In the genomic region with DNA sequence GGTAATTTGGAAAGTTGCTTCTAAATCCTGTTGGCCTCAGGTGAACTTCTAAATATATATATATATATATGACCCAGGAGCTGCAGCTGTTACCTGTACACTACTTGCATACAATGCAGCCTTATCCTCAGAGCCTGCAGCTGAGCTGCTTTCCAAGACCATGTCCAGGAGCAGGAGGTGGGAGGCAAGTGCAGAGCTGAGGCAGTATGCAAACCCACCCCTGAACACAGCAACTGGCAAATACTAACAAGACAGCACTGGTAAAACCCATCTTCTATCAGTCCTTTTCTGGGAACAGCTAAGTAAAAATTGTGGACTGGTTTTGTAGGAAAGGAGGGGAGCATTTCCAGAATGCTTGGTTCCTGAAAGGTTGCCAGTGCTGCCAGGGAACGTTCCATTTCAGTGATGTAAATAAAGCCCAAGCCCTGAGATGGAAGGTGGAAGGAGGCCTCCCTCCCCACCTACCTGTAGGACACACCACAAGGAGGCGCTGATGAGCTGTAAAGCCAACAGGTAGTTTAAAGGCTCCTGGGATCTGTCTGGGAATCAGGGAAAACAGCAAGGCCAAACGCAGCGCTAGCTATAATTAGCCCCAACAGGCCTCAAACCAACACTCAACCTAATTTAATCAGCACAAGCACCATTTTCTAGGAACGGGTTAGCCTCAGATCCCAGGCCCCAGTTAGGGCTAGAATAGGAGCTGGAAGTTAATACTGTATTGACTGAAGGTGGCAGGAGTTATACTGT, we compare ENCODE assay signal across 1 cellular context.
TF ChIP-seq lines count a peak whose summit lies in the region.

No MANE protein-coding gene starts in this region.

TF ChIP-seq in HEK293, 187 proteins besides CTCF, POLR2A, EP300 and RAD21 (continued from another document and continues in another):
- TF ChIP-seq GFI1B (tag by site-specific recombination; IDR thresholded peaks at IDR 0.05): no peak
- TF ChIP-seq ZBTB8A (tag by site-specific recombination; IDR thresholded peaks at IDR 0.05): peak; percentile 34; the same call in 1 of the 2 replicates
- TF ChIP-seq ZNF394 (tag by site-specific recombination; IDR thresholded peaks at IDR 0.05; ENCODE audit: borderline replicate concordance): peak; percentile 28; the same call in 1 of the 2 replicates
- TF ChIP-seq ZNF426 (tag by site-specific recombination; IDR thresholded peaks at IDR 0.05): no peak
- TF ChIP-seq, protein P1, sequence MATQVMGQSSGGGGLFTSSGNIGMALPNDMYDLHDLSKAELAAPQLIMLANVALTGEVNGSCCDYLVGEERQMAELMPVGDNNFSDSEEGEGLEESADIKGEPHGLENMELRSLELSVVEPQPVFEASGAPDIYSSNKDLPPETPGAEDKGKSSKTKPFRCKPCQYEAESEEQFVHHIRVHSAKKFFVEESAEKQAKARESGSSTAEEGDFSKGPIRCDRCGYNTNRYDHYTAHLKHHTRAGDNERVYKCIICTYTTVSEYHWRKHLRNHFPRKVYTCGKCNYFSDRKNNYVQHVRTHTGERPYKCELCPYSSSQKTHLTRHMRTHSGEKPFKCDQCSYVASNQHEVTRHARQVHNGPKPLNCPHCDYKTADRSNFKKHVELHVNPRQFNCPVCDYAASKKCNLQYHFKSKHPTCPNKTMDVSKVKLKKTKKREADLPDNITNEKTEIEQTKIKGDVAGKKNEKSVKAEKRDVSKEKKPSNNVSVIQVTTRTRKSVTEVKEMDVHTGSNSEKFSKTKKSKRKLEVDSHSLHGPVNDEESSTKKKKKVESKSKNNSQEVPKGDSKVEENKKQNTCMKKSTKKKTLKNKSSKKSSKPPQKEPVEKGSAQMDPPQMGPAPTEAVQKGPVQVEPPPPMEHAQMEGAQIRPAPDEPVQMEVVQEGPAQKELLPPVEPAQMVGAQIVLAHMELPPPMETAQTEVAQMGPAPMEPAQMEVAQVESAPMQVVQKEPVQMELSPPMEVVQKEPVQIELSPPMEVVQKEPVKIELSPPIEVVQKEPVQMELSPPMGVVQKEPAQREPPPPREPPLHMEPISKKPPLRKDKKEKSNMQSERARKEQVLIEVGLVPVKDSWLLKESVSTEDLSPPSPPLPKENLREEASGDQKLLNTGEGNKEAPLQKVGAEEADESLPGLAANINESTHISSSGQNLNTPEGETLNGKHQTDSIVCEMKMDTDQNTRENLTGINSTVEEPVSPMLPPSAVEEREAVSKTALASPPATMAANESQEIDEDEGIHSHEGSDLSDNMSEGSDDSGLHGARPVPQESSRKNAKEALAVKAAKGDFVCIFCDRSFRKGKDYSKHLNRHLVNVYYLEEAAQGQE (tag by site-specific recombination; IDR thresholded peaks at IDR 0.05): no peak; the same call in 1 of the 2 replicates
- peak; percentile 66 for TF ChIP-seq ZNF561 (tag by site-specific recombination; IDR thresholded peaks at IDR 0.05; ENCODE audit: borderline replicate concordance)
- TF ChIP-seq, protein P2, sequence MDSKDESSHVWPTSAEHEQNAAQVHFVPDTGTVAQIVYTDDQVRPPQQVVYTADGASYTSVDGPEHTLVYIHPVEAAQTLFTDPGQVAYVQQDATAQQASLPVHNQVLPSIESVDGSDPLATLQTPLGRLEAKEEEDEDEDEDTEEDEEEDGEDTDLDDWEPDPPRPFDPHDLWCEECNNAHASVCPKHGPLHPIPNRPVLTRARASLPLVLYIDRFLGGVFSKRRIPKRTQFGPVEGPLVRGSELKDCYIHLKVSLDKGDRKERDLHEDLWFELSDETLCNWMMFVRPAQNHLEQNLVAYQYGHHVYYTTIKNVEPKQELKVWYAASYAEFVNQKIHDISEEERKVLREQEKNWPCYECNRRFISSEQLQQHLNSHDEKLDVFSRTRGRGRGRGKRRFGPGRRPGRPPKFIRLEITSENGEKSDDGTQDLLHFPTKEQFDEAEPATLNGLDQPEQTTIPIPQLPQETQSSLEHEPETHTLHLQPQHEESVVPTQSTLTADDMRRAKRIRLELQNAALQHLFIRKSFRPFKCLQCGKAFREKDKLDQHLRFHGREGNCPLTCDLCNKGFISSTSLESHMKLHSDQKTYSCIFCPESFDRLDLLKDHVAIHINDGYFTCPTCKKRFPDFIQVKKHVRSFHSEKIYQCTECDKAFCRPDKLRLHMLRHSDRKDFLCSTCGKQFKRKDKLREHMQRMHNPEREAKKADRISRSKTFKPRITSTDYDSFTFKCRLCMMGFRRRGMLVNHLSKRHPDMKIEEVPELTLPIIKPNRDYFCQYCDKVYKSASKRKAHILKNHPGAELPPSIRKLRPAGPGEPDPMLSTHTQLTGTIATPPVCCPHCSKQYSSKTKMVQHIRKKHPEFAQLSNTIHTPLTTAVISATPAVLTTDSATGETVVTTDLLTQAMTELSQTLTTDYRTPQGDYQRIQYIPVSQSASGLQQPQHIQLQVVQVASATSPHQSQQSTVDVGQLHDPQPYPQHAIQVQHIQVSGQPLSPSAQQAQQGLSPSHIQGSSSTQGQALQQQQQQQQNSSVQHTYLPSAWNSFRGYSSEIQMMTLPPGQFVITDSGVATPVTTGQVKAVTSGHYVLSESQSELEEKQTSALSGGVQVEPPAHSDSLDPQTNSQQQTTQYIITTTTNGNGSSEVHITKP (tag by site-specific recombination; IDR thresholded peaks at IDR 0.05): peak; percentile 83
- no peak for TF ChIP-seq MEIS1 (CRISPR knock-in tag; IDR thresholded peaks at IDR 0.05; ENCODE audit: borderline replicate concordance)
- TF ChIP-seq ZNF114 (tag by site-specific recombination; IDR thresholded peaks at IDR 0.05): no peak
- no peak for TF ChIP-seq ZNF174 (tag by site-specific recombination; IDR thresholded peaks at IDR 0.05)
- no peak for TF ChIP-seq ZNF555 (tag by site-specific recombination; conservative IDR thresholded peaks at IDR 0.05)
- 0 out of 2 replicates have a peak, but pooled peaks have one; percentile 53 for TF ChIP-seq ZXDB (tag by site-specific recombination; IDR thresholded peaks at IDR 0.05)
- peak; percentile 56; the same call in 1 of the 2 replicates for TF ChIP-seq ZFP37 (tag by site-specific recombination; IDR thresholded peaks at IDR 0.05)
- no peak for TF ChIP-seq ZNF155 (tag by site-specific recombination; IDR thresholded peaks at IDR 0.05)
- TF ChIP-seq ZNF2 (tag by site-specific recombination; IDR thresholded peaks at IDR 0.05): peak; percentile 76; the same call in 1 of the 2 replicates
- no peak for TF ChIP-seq ZIC2 (tag by site-specific recombination; IDR thresholded peaks at IDR 0.05)
- TF ChIP-seq, protein P3, sequence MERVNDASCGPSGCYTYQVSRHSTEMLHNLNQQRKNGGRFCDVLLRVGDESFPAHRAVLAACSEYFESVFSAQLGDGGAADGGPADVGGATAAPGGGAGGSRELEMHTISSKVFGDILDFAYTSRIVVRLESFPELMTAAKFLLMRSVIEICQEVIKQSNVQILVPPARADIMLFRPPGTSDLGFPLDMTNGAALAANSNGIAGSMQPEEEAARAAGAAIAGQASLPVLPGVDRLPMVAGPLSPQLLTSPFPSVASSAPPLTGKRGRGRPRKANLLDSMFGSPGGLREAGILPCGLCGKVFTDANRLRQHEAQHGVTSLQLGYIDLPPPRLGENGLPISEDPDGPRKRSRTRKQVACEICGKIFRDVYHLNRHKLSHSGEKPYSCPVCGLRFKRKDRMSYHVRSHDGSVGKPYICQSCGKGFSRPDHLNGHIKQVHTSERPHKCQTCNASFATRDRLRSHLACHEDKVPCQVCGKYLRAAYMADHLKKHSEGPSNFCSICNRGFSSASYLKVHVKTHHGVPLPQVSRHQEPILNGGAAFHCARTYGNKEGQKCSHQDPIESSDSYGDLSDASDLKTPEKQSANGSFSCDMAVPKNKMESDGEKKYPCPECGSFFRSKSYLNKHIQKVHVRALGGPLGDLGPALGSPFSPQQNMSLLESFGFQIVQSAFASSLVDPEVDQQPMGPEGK (tag by site-specific recombination; IDR thresholded peaks at IDR 0.05): 0 out of 2 replicates have a peak, but pooled peaks have one; percentile 38
- no peak for TF ChIP-seq ZNF10 (tag by site-specific recombination; IDR thresholded peaks at IDR 0.05)
- TF ChIP-seq BCL11B (tag by site-specific recombination; IDR thresholded peaks at IDR 0.05; ENCODE audit: low read depth): no peak
- peak; percentile 87 for TF ChIP-seq ZNF660 (tag by site-specific recombination; IDR thresholded peaks at IDR 0.05)
- TF ChIP-seq SP7 (tag by site-specific recombination; IDR thresholded peaks at IDR 0.05): peak; percentile 51
- TF ChIP-seq TRIM28 (IDR thresholded peaks at IDR 0.05; ENCODE audit: borderline replicate concordance, low read length): peak; percentile 94
- TF ChIP-seq ZEB2 (tag by site-specific recombination; IDR thresholded peaks at IDR 0.05): peak; percentile 88
- TF ChIP-seq ZNF549 (tag by site-specific recombination; IDR thresholded peaks at IDR 0.05): no peak
- peak; percentile 55; the same call in 1 of the 2 replicates for TF ChIP-seq ZNF366 (tag by site-specific recombination; conservative IDR thresholded peaks at IDR 0.05)
- TF ChIP-seq ZNF677 (tag by site-specific recombination; IDR thresholded peaks at IDR 0.05): no peak
- no peak for TF ChIP-seq ZNF830 (tag by site-specific recombination; IDR thresholded peaks at IDR 0.05; ENCODE audit: low read depth)
- TF ChIP-seq, protein P4, sequence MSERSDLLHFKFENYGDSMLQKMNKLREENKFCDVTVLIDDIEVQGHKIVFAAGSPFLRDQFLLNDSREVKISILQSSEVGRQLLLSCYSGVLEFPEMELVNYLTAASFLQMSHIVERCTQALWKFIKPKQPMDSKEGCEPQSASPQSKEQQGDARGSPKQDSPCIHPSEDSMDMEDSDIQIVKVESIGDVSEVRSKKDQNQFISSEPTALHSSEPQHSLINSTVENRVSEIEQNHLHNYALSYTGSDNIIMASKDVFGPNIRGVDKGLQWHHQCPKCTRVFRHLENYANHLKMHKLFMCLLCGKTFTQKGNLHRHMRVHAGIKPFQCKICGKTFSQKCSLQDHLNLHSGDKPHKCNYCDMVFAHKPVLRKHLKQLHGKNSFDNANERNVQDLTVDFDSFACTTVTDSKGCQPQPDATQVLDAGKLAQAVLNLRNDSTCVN (tag by site-specific recombination; optimal IDR thresholded peaks at IDR 0.05): no peak
- peak; percentile 100 for TF ChIP-seq SCRT1 (tag by site-specific recombination; IDR thresholded peaks at IDR 0.05; ENCODE audit: borderline replicate concordance)
- peak; percentile 29; the same call in 1 of the 2 replicates for TF ChIP-seq OSR2 (tag by site-specific recombination; IDR thresholded peaks at IDR 0.05)
- TF ChIP-seq ZNF664 (tag by site-specific recombination; IDR thresholded peaks at IDR 0.05): peak; percentile 58; the same call in 1 of the 2 replicates
- no peak for TF ChIP-seq KLF1 (tag by site-specific recombination; IDR thresholded peaks at IDR 0.05)
- TF ChIP-seq ZNF266 (tag by site-specific recombination; IDR thresholded peaks at IDR 0.05; ENCODE audit: low read depth): no peak
- TF ChIP-seq, protein P5, sequence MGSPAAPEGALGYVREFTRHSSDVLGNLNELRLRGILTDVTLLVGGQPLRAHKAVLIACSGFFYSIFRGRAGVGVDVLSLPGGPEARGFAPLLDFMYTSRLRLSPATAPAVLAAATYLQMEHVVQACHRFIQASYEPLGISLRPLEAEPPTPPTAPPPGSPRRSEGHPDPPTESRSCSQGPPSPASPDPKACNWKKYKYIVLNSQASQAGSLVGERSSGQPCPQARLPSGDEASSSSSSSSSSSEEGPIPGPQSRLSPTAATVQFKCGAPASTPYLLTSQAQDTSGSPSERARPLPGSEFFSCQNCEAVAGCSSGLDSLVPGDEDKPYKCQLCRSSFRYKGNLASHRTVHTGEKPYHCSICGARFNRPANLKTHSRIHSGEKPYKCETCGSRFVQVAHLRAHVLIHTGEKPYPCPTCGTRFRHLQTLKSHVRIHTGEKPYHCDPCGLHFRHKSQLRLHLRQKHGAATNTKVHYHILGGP (tag by site-specific recombination; IDR thresholded peaks at IDR 0.05): no peak
- TF ChIP-seq ZNF354C (tag by site-specific recombination; IDR thresholded peaks at IDR 0.05; ENCODE audit: borderline replicate concordance, low read depth): no peak
- TF ChIP-seq ZNF600 (tag by site-specific recombination; IDR thresholded peaks at IDR 0.05): peak; percentile 92
- no peak for TF ChIP-seq ZNF121 (tag by site-specific recombination; IDR thresholded peaks at IDR 0.05)
- TF ChIP-seq, protein P6, sequence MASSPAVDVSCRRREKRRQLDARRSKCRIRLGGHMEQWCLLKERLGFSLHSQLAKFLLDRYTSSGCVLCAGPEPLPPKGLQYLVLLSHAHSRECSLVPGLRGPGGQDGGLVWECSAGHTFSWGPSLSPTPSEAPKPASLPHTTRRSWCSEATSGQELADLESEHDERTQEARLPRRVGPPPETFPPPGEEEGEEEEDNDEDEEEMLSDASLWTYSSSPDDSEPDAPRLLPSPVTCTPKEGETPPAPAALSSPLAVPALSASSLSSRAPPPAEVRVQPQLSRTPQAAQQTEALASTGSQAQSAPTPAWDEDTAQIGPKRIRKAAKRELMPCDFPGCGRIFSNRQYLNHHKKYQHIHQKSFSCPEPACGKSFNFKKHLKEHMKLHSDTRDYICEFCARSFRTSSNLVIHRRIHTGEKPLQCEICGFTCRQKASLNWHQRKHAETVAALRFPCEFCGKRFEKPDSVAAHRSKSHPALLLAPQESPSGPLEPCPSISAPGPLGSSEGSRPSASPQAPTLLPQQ (tag by site-specific recombination; IDR thresholded peaks at IDR 0.05): peak; percentile 33; the same call in 1 of the 2 replicates
- no peak for TF ChIP-seq ZFP3 (tag by site-specific recombination; IDR thresholded peaks at IDR 0.05; ENCODE audit: low read depth)
- TF ChIP-seq ZNF202 (tag by site-specific recombination; IDR thresholded peaks at IDR 0.05; ENCODE audit: borderline replicate concordance): no peak
- no peak for TF ChIP-seq ZBTB20 (tag by site-specific recombination; IDR thresholded peaks at IDR 0.05)
- peak; percentile 99 for TF ChIP-seq IKZF3 (tag by site-specific recombination; IDR thresholded peaks at IDR 0.05)
- no peak for TF ChIP-seq ZNF670 (tag by site-specific recombination; IDR thresholded peaks at IDR 0.05; ENCODE audit: low read depth)
- 0 out of 2 replicates have a peak, but pooled peaks have one; percentile 50 for TF ChIP-seq ZNF501 (tag by site-specific recombination; IDR thresholded peaks at IDR 0.05)
- TF ChIP-seq ZNF629 (tag by site-specific recombination; IDR thresholded peaks at IDR 0.05): no peak; the same call in 1 of the 2 replicates
- peak; percentile 94 for TF ChIP-seq ZNF654 (tag by site-specific recombination; IDR thresholded peaks at IDR 0.05; ENCODE audit: low read depth)
- TF ChIP-seq REPIN1 (tag by site-specific recombination; IDR thresholded peaks at IDR 0.05; ENCODE audit: low read depth): no peak
- no peak for TF ChIP-seq ZNF292 (tag by site-specific recombination; IDR thresholded peaks at IDR 0.05; ENCODE audit: borderline replicate concordance, low read depth)
- no peak for TF ChIP-seq ZNF747 (tag by site-specific recombination; IDR thresholded peaks at IDR 0.05)
- no peak for TF ChIP-seq ZNF585B (tag by site-specific recombination; IDR thresholded peaks at IDR 0.05)
- no peak for TF ChIP-seq GLIS2 (tag by site-specific recombination; IDR thresholded peaks at IDR 0.05)
- TF ChIP-seq, protein P7, sequence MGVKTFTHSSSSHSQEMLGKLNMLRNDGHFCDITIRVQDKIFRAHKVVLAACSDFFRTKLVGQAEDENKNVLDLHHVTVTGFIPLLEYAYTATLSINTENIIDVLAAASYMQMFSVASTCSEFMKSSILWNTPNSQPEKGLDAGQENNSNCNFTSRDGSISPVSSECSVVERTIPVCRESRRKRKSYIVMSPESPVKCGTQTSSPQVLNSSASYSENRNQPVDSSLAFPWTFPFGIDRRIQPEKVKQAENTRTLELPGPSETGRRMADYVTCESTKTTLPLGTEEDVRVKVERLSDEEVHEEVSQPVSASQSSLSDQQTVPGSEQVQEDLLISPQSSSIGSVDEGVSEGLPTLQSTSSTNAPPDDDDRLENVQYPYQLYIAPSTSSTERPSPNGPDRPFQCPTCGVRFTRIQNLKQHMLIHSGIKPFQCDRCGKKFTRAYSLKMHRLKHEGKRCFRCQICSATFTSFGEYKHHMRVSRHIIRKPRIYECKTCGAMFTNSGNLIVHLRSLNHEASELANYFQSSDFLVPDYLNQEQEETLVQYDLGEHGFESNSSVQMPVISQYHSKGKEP (tag by site-specific recombination; IDR thresholded peaks at IDR 0.05): peak; percentile 33; the same call in 1 of the 2 replicates
